In the genomic region with DNA sequence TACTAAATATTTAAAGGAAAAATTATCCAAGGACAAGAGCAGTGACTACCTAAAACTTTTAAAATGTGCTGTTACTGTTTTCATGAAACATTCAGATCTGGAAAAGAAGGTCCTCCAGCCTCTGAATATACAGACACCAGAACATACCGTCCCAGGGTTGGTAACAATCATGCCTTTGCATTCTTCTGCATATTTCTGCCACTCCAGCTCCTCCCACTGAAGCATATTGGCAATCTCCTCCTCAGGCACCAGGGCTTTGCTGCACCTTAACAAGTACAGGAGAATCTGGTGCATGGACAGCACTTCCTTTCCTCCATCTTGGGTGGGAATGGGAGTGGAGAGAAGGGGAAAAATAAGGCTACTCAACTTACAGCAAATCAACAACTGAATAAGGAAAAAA, we compare ENCODE assay signal across 15 cellular contexts. TPM values are rescaled to one million over a fixed set of nuclear protein-coding genes. Genes with fewer than 3 reads are reported as not detected.
DNase-seq lines count a peak whose midpoint lies in the region; ATAC-seq, FAIRE-seq and TF ChIP-seq lines count a peak whose summit lies in the region.
"Had no signal": no experiment of that assay in that cellular context is flagged by ENCODE, and none has a peak within 500 bp of the region (broad histone marks: within the 10 kb centered on the region; RNA-seq: fewer than 3 reads in every experiment).

No MANE protein-coding gene starts in this region.

- peaks cover 27 to 51% of the 10 kb centered on the region in 2 donors for H3K36me3 Mint-ChIP-seq in stimulated activated naive B cell treated with anti-CD40 and anti-IgM and Interleukin-4, amounts not matched to agents 10 μg/mL and 1 μg/mL and 100 μg/mL, for 72 hours

- DNase-seq in GM12892 (ENCODE audit: insufficient read length) (no peak), LHCN-M2 (ENCODE audit: low read depth) (peak; percentile 47), choroid plexus epithelial cell (ENCODE audit: low read depth) (peak; percentile 61), NCI-H1105 treated with DMSO at 0.1 percent for 48 hours (lab: John Stamatoyannopoulos, UW) (no peak), NCI-H1417 treated with DMSO at 0.1 percent for 48 hours (lab: John Stamatoyannopoulos, UW) (no peak)
- no peak for DNase-seq in stimulated activated naive B cell treated with anti-CD40 and anti-IgM and Interleukin-4, amounts not matched to agents 10 μg/mL and 1 μg/mL and 100 μg/mL, for 72 hours
- DNase-seq: COR-L47, MM.1S, NCI-H1105, NCI-H187 treated with DMSO at 0.1 percent for 48 hours, NCI-H446, PC-3 had no signal

- no peak for TF ChIP-seq CTCF in choroid plexus epithelial cell (conservative IDR thresholded peaks at IDR 0.05; ENCODE audit: low read depth, low read length)

- H3K27me3 Mint-ChIP-seq in stimulated activated naive B cell treated with anti-CD40 and anti-IgM and Interleukin-4, amounts not matched to agents 10 μg/mL and 1 μg/mL and 100 μg/mL, for 72 hours: no peaks in the 10 kb centered on the region

- H3K4me3 Mint-ChIP-seq in stimulated activated naive B cell treated with anti-CD40 and anti-IgM and Interleukin-4, amounts not matched to agents 10 μg/mL and 1 μg/mL and 100 μg/mL, for 72 hours: no peak overlapping the region
- H3K4me3 Mint-ChIP-seq: GM23338 had no signal

- no peak for TF ChIP-seq POLR2A in GM12892 (IDR thresholded peaks at IDR 0.05; ENCODE audit: low read depth, low read length)

- peak overlapping the region; percentile 4 for H3K27ac Mint-ChIP-seq in stimulated activated naive B cell treated with anti-CD40 and anti-IgM and Interleukin-4, amounts not matched to agents 10 μg/mL and 1 μg/mL and 100 μg/mL, for 72 hours
- H3K27ac Mint-ChIP-seq: GM23338 had no signal

- FAIRE-seq in GM12892 (lab: Jason Lieb, UNC): peak; percentile 42
- FAIRE-seq: HepG2 had no signal

- no peak overlapping the region for H3K4me3 ChIP-seq in choroid plexus epithelial cell (ENCODE audit: low read depth, low read length)
- H3K4me3 ChIP-seq: GM23338 had no signal

- no peaks in the 10 kb centered on the region for H3K9me3 Mint-ChIP-seq in stimulated activated naive B cell treated with anti-CD40 and anti-IgM and Interleukin-4, amounts not matched to agents 10 μg/mL and 1 μg/mL and 100 μg/mL, for 72 hours
- H3K9me3 Mint-ChIP-seq: GM23338 had no signal

- no peak for ATAC-seq in stimulated activated naive B cell treated with anti-CD40 and anti-IgM and Interleukin-4, amounts not matched to agents 10 μg/mL and 1 μg/mL and 100 μg/mL, for 72 hours (replicated peaks)
- no peak for ATAC-seq in HG03342 (IDR thresholded peaks at IDR 0.05; ENCODE audit: unreplicated experiment)
- ATAC-seq: GM23338, HepG2, PC-3 had no signal

- no peaks in the 10 kb centered on the region for H3K4me1 Mint-ChIP-seq in stimulated activated naive B cell treated with anti-CD40 and anti-IgM and Interleukin-4, amounts not matched to agents 10 μg/mL and 1 μg/mL and 100 μg/mL, for 72 hours

RNA-seq across cellular contexts. Expression of a gene that starts 60.0 kb away (rescaled TPM):
- polyA plus RNA-seq in GM12892 (2012; ENCODE audit: missing spikeins): 25.3 TPM
- total RNA-seq in LHCN-M2 (2014; rRNA removed): 38.8 and 40.8 TPM in 2 replicates
- 34.8 TPM for polyA plus RNA-seq in LHCN-M2 (2012)

Comparison
In these comparisons a context has a peak if more than half of its experiments do, and no peak if none do; other contexts are left out.
1. DNase-seq: peak in LHCN-M2 (single experiment) and choroid plexus epithelial cell (single experiment); none in GM12892 (single experiment), stimulated activated naive B cell treated with anti-CD40 and anti-IgM and Interleukin-4, amounts not matched to agents 10 μg/mL and 1 μg/mL and 100 μg/mL, for 72 hours (single experiment), NCI-H1105 treated with DMSO at 0.1 percent for 48 hours (single experiment) and NCI-H1417 treated with DMSO at 0.1 percent for 48 hours (single experiment).